Comparison of ENCODE assay signal across 21 cellular contexts in genomic region chr15:77573826-77574225, GRCh38. TPM values are rescaled to one million over a fixed set of nuclear protein-coding genes. Genes with fewer than 3 reads are reported as not detected.
"Had no signal": no experiment of that assay in that cellular context is flagged by ENCODE, and none has a peak within 500 bp of the region (broad histone marks: within the 10 kb centered on the region; RNA-seq: fewer than 3 reads in every experiment).

No MANE protein-coding gene starts in this region.

- H3K27me3 ChIP-seq: hepatocyte, ovary, right atrium auricular region, sigmoid colon, stomach, transverse colon had no signal

- H3K4me3 ChIP-seq: esophagus squamous epithelium, hepatocyte, lung, ovary, right atrium auricular region, sigmoid colon, skin epidermis, stomach, thoracic aorta, transverse colon had no signal

- DNase-seq: dermis blood vessel endothelial cell; esophagus squamous epithelium; foreskin fibroblast; left cardiac atrium; left ventricle myocardium superior; mesenchymal stem cell; midbrain; ovary; sigmoid colon; stimulated activated CD4-positive, alpha-beta T cell treated with anti-CD3 and anti-CD28 coated beads, Interleukin-12 subunit alpha, Interleukin-12 subunit beta, amount 100 ng/mL, for 4 hours; stimulated activated naive CD4-positive, alpha-beta T cell; stomach; substantia nigra; transverse colon had no signal

- H3K4me3 Mint-ChIP-seq: nephron had no signal

- H3K9me3 Mint-ChIP-seq: nephron had no signal

- ATAC-seq: left cardiac atrium, left ventricle myocardium superior had no signal

- H3K36me3 ChIP-seq: esophagus squamous epithelium, ovary, right atrium auricular region, sigmoid colon, stomach, thoracic aorta, transverse colon had no signal

- H3K27ac Mint-ChIP-seq: nephron had no signal

RNA-seq across cellular contexts. Expression of gene LINGO1, which starts 58.9 kb away (rescaled TPM):
- total RNA-seq: dermis blood vessel endothelial cell, epithelial cell of proximal tubule had no signal
